ENCODE assay signal across 11 cellular contexts in the genomic region with DNA sequence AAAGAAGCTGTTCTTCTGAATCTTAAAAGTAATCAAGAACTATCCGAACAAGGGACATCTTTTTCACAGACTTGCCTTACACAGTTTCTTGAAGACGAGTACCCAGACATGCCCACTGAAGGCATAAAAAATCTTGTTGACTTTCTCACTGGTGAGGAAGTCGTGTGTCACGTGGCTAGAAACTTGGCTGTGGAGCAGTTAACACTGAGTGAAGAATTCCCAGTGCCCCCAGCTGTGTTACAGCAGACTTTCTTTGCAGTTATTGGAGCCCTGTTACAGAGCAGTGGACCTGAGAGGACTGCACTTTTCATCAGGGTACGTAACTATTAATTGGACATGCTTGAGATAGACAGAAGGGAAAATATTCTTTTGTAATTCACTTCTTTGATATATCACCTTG. TPM values are rescaled to one million over a fixed set of nuclear protein-coding genes. Genes with fewer than 3 reads are reported as not detected.
A peak's percentile ranks its signal among the peaks of the same experiment; 100 is the strongest.
DNase-seq lines count a peak whose midpoint lies in the region; ATAC-seq and TF ChIP-seq lines count a peak whose summit lies in the region.
"Had no signal": no experiment of that assay in that cellular context is flagged by ENCODE, and none has a peak within 500 bp of the region (broad histone marks: within the 10 kb centered on the region; RNA-seq: fewer than 3 reads in every experiment).

No MANE protein-coding gene starts in this region.

- peak overlapping the region; percentile 51 for H3K4me3 Mint-ChIP-seq in natural killer cell treated with Interleukin-12 subunit alpha and Interleukin-12 subunit beta and Interleukin-15 and Interleukin-18, amount 100 ng/mL, for 72 hours
- no peak overlapping the region for H3K4me3 Mint-ChIP-seq in natural killer cell

- intact Hi-C loops in natural killer cell (cut with micrococcal nuclease) (no loop called here), ascending aorta (cut with DNase I) (loop anchor here (5.0 kb wide), 2 partner anchors 62 to 628 kb away; a partner anchor contains a TSS)

- H3K9me3 Mint-ChIP-seq in natural killer cell treated with Interleukin-12 subunit alpha and Interleukin-12 subunit beta and Interleukin-15 and Interleukin-18, amount 100 ng/mL, for 72 hours = no peaks in the 10 kb centered on the region
- H3K9me3 Mint-ChIP-seq in natural killer cell = no peaks in the 10 kb centered on the region

- peaks cover 4 to 8% of the 10 kb centered on the region in 2 donors for H3K36me3 ChIP-seq in ascending aorta

- no peak for DNase-seq in natural killer cell treated with Interleukin-12 subunit alpha and Interleukin-12 subunit beta and Interleukin-15 and Interleukin-18, amount 100 ng/mL, for 72 hours (ENCODE audit: low spot score)
- no peak for DNase-seq in natural killer cell
- DNase-seq in ascending aorta (ENCODE audit: low spot score in 2 of 2) = no peak
- DNase-seq in kidney tubule cell (ENCODE audit: low spot score) = peak; percentile 64
- no peak for DNase-seq in NCI-H2227 (lab: John Stamatoyannopoulos, UW; ENCODE audit: unreplicated experiment)
- no peak for DNase-seq in AML-193 (lab: John Stamatoyannopoulos, UW)
- DNase-seq: GOT3 had no signal

- H3K27me3 ChIP-seq in ascending aorta = no peaks in the 10 kb centered on the region
- H3K27me3 ChIP-seq: upper lobe of left lung had no signal

- H3K4me3 ChIP-seq in ascending aorta = peak overlapping the region; percentile 23 to 92

- H3K9me3 ChIP-seq in ascending aorta = no peaks in the 10 kb centered on the region
- H3K9me3 ChIP-seq: upper lobe of left lung had no signal

- H3K27me3 Mint-ChIP-seq in natural killer cell treated with Interleukin-12 subunit alpha and Interleukin-12 subunit beta and Interleukin-15 and Interleukin-18, amount 100 ng/mL, for 72 hours = no peaks in the 10 kb centered on the region
- H3K27me3 Mint-ChIP-seq in natural killer cell (ENCODE audit: low read depth in 2 of 2) = no peaks in the 10 kb centered on the region

- peaks cover 9% of the 10 kb centered on the region for H3K36me3 Mint-ChIP-seq in natural killer cell treated with Interleukin-12 subunit alpha and Interleukin-12 subunit beta and Interleukin-15 and Interleukin-18, amount 100 ng/mL, for 72 hours
- no peaks in the 10 kb centered on the region for H3K36me3 Mint-ChIP-seq in natural killer cell

- TF ChIP-seq CTCF in natural killer cell (IDR thresholded peaks at IDR 0.05) = no peak
- no peak for TF ChIP-seq CTCF in ascending aorta (IDR thresholded peaks at IDR 0.05)

- H3K27ac ChIP-seq in ascending aorta = no peak overlapping the region
- H3K27ac ChIP-seq: upper lobe of left lung, VCaP had no signal

- no peak overlapping the region for H3K27ac Mint-ChIP-seq in natural killer cell treated with Interleukin-12 subunit alpha and Interleukin-12 subunit beta and Interleukin-15 and Interleukin-18, amount 100 ng/mL, for 72 hours
- peak overlapping the region in 1 of 2 donors; percentile 23 for H3K27ac Mint-ChIP-seq in natural killer cell

- no peak for ATAC-seq in natural killer cell treated with Interleukin-12 subunit alpha and Interleukin-12 subunit beta and Interleukin-15 and Interleukin-18, amount 100 ng/mL, for 72 hours
- ATAC-seq in natural killer cell (no peak), GM21390 (IDR thresholded peaks at IDR 0.05; ENCODE audit: unreplicated experiment) (no peak), GM18511 (IDR thresholded peaks at IDR 0.05; ENCODE audit: unreplicated experiment) (no peak)

- H3K4me1 ChIP-seq in ascending aorta = peaks cover 7 to 52% of the 10 kb centered on the region in 2 donors

- H3K4me1 Mint-ChIP-seq in natural killer cell treated with Interleukin-12 subunit alpha and Interleukin-12 subunit beta and Interleukin-15 and Interleukin-18, amount 100 ng/mL, for 72 hours (ENCODE audit: low read depth in 2 of 2) = peaks cover 35 to 57% of the 10 kb centered on the region in 2 donors
- H3K4me1 Mint-ChIP-seq in natural killer cell = peaks cover 46 to 57% of the 10 kb centered on the region in 2 donors

RNA-seq across cellular contexts. Expression of a gene that starts 2.4 kb away (rescaled TPM):
- 10 to 100 TPM; 29.0 to 29.1 TPM for total RNA-seq in natural killer cell treated with Interleukin-12 subunit alpha and Interleukin-12 subunit beta and Interleukin-15 and Interleukin-18, amount 100 ng/mL, for 72 hours
- total RNA-seq in natural killer cell (10 to 100 TPM; 27.6 to 35.1 (median 31.0) TPM), ascending aorta (3.8 TPM)

RNA-seq across cellular contexts. Expression of a gene that starts 14.6 kb away (rescaled TPM):
- total RNA-seq in natural killer cell treated with Interleukin-12 subunit alpha and Interleukin-12 subunit beta and Interleukin-15 and Interleukin-18, amount 100 ng/mL, for 72 hours = 10 to 100 TPM; 12.0 to 20.3 TPM
- 10 to 100 TPM; 90.2 to 96.2 (median 92.0) TPM for total RNA-seq in natural killer cell
- 26.2 TPM for total RNA-seq in ascending aorta
